In the genomic region with DNA sequence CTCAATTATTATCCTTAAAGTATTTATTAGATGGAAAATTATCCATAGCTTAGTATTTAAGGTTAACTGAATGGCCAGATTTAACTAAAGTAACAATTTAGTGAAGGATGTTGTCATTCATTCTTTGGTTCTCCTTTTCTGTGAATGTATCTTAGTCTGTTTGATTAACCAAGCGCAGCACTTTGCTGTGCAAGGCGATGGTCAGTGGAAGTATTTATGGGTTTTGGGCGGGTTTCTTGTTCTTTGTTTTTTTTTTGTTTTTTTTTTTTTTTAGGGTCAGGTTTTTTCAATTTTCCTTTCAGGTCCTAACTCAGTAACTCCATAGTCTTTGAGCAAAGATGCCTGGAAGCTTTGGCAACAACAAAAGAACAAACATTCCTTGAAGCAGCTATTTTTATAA, we compare ENCODE assay signal across 21 cellular contexts.
DNase-seq lines count a peak whose midpoint lies in the region; ATAC-seq and TF ChIP-seq lines count a peak whose summit lies in the region.
"Had no signal": no experiment of that assay in that cellular context is flagged by ENCODE, and none has a peak within 500 bp of the region (broad histone marks: within the 10 kb centered on the region; RNA-seq: fewer than 3 reads in every experiment).

No MANE protein-coding gene starts in this region.

- no peaks in the 10 kb centered on the region for H3K9me3 Mint-ChIP-seq in WTC11
- H3K9me3 Mint-ChIP-seq in neural progenitor cell = no peaks in the 10 kb centered on the region
- H3K9me3 Mint-ChIP-seq: CD8-positive, alpha-beta T cell had no signal

- no peaks in the 10 kb centered on the region for H3K9me2 ChIP-seq in DOHH2 (replicated peaks; ENCODE audit: control insufficient read depth, low read length)

- peaks cover 51% of the 10 kb centered on the region for H3K4me1 ChIP-seq in DOHH2 (ENCODE audit: control insufficient read depth, low read length)
- H3K4me1 ChIP-seq in HEK293 (ENCODE audit: control insufficient read depth, insufficient read depth, low read length) = peaks cover 14% of the 10 kb centered on the region
- peaks cover 27% of the 10 kb centered on the region for H3K4me1 ChIP-seq in neural progenitor cell

- H3K4me2 ChIP-seq in DOHH2 (ENCODE audit: low read length) = peak overlapping the region; percentile 37
- no peak overlapping the region for H3K4me2 ChIP-seq in neural progenitor cell

- no peaks in the 10 kb centered on the region for H3K9me3 ChIP-seq in DOHH2 (ENCODE audit: control insufficient read depth, insufficient read depth, low read length)
- no peaks in the 10 kb centered on the region for H3K9me3 ChIP-seq in HEK293 (ENCODE audit: control insufficient read depth, insufficient read depth, low read depth, low read length)
- H3K9me3 ChIP-seq in neural progenitor cell (ENCODE audit: low read depth) = no peaks in the 10 kb centered on the region
- H3K9me3 ChIP-seq: MG63 had no signal

- no peak overlapping the region for H3K4me3 ChIP-seq in DOHH2 (ENCODE audit: low read length)
- no peak overlapping the region for H3K4me3 ChIP-seq in HEK293 (ENCODE audit: low read depth, low read length)
- H3K4me3 ChIP-seq in neural progenitor cell = no peak overlapping the region
- H3K4me3 ChIP-seq in brain microvascular endothelial cell (ENCODE audit: low read depth, low read length) = no peak overlapping the region
- H3K4me3 ChIP-seq: GM23248, MG63 had no signal

- peaks cover 91% of the 10 kb centered on the region for H3K4me1 Mint-ChIP-seq in WTC11
- peaks cover 36% of the 10 kb centered on the region for H3K4me1 Mint-ChIP-seq in neural progenitor cell

- peaks cover 9% of the 10 kb centered on the region for H3F3A ChIP-seq in DOHH2 (ENCODE audit: control insufficient read depth, insufficient read depth)
- no peaks in the 10 kb centered on the region for H3F3A ChIP-seq in neural progenitor cell (ENCODE audit: low read depth)

- no peak for DNase-seq in WTC11 (ENCODE audit: low spot score)
- peak; percentile 63 for DNase-seq in renal cortical epithelial cell (ENCODE audit: low read depth)
- no peak for DNase-seq in AG08395 (ENCODE audit: low spot score)
- DNase-seq in neural progenitor cell (ENCODE audit: low spot score) = no peak
- DNase-seq in brain microvascular endothelial cell = no peak
- DNase-seq: CD8-positive, alpha-beta T cell; DMS53; GM23248; Karpas-422; MG63; NCI-H1092 treated with DMSO at 0.1 percent for 48 hours; NCI-H2081; NCI-H2171 treated with DMSO at 0.1 percent for 48 hours; NCI-H446 treated with DMSO at 0.1 percent for 48 hours; NCI-H774; OCI-M1; Right ventricle myocardium superior had no signal

- no peak overlapping the region for H2AFZ ChIP-seq in neural progenitor cell (replicated peaks)
- H2AFZ ChIP-seq: GM23248 had no signal

- in situ Hi-C loops in brain microvascular endothelial cell (cut with HindIII; ENCODE audit: low pct_ligation_motif_present, low sequenced_read_pairs) = no loop called here

- CTCF ChIA-PET in HEK293 (lab: Yijun Ruan, JAX) (interaction anchor here (1.3 kb wide), 1 partner anchor 326 kb away, joined by 3 read pairs; no protein-coding TSS in a partner anchor), WTC11 (lab: Charles Lee) (interaction anchor here (0.5 to 2.9 kb wide), 4 partner anchors 16 to 95 kb away, joined by 3 to 10 read pairs (median 4); no protein-coding TSS in a partner anchor)

- H3K79me2 ChIP-seq in DOHH2 (ENCODE audit: control insufficient read depth, low read length) = no peaks in the 10 kb centered on the region
- H3K79me2 ChIP-seq in neural progenitor cell (ENCODE audit: low read depth) = peaks cover 81% of the 10 kb centered on the region

- no peaks in the 10 kb centered on the region for H3K27me3 Mint-ChIP-seq in WTC11 (ENCODE audit: low read depth)
- peaks cover 2% of the 10 kb centered on the region for H3K27me3 Mint-ChIP-seq in neural progenitor cell (ENCODE audit: insufficient read depth, low read depth)
- H3K27me3 Mint-ChIP-seq: IgD-negative memory B cell had no signal

- POLR2A ChIA-PET in HEK293 (lab: Yijun Ruan, JAX) = no interaction called here
- POLR2A ChIA-PET in WTC11 (lab: Charles Lee) = interaction anchor here (1.7 kb wide), 1 partner anchor 37 kb away, joined by 4 read pairs; no protein-coding TSS in a partner anchor

- TF ChIP-seq CTCF in DOHH2 (IDR thresholded peaks at IDR 0.05; ENCODE audit: low read depth, low read length, poor library complexity, severe bottlenecking) (no peak), HEK293 (tag by site-specific recombination; IDR thresholded peaks at IDR 0.05) (no peak), WTC11 (IDR thresholded peaks at IDR 0.05) (no peak), neural progenitor cell (IDR thresholded peaks at IDR 0.05) (no peak), brain microvascular endothelial cell (IDR thresholded peaks at IDR 0.05; ENCODE audit: low read depth, low read length, missing control alignments) (no peak)

- ATAC-seq in WTC11 = no peak
- ATAC-seq in GM19328 (IDR thresholded peaks at IDR 0.05; ENCODE audit: unreplicated experiment) = no peak
- ATAC-seq: CD8-positive, alpha-beta T cell had no signal

- no peaks in the 10 kb centered on the region for H3K27me3 ChIP-seq in DOHH2 (ENCODE audit: control insufficient read depth, low read length)
- H3K27me3 ChIP-seq in neural progenitor cell = no peaks in the 10 kb centered on the region
- H3K27me3 ChIP-seq in brain microvascular endothelial cell (replicated peaks) = no peaks in the 10 kb centered on the region
- H3K27me3 ChIP-seq: MG63 had no signal

- H3K9ac ChIP-seq in neural progenitor cell = no peak overlapping the region
- H3K9ac ChIP-seq: GM23248 had no signal

- H3K36me3 Mint-ChIP-seq in WTC11 (no peaks in the 10 kb centered on the region), neural progenitor cell (no peaks in the 10 kb centered on the region)
- H3K36me3 Mint-ChIP-seq: CD8-positive, alpha-beta T cell had no signal

- peak overlapping the region; percentile 91 for H3K27ac Mint-ChIP-seq in WTC11
- H3K27ac Mint-ChIP-seq in neural progenitor cell = no peak overlapping the region
- H3K27ac Mint-ChIP-seq: CD8-positive, alpha-beta T cell had no signal

- no peaks in the 10 kb centered on the region for H4K20me1 ChIP-seq in DOHH2 (ENCODE audit: control insufficient read depth, insufficient read depth, low read depth, low read length)
- H4K20me1 ChIP-seq in neural progenitor cell (ENCODE audit: low read depth) = peaks cover 18% of the 10 kb centered on the region

- no peaks in the 10 kb centered on the region for H3K36me3 ChIP-seq in DOHH2 (ENCODE audit: control insufficient read depth, low read length)
- no peaks in the 10 kb centered on the region for H3K36me3 ChIP-seq in HEK293 (ENCODE audit: control insufficient read depth in 2 of 2, insufficient read depth in 1 of 2, low read length in 2 of 2)
- no peaks in the 10 kb centered on the region for H3K36me3 ChIP-seq in neural progenitor cell
- H3K36me3 ChIP-seq in brain microvascular endothelial cell (replicated peaks) = no peaks in the 10 kb centered on the region
- H3K36me3 ChIP-seq: MG63 had no signal

- H3K4me3 Mint-ChIP-seq in WTC11 = no peak overlapping the region
- no peak overlapping the region for H3K4me3 Mint-ChIP-seq in neural progenitor cell
- H3K4me3 Mint-ChIP-seq: CD8-positive, alpha-beta T cell; IgD-negative memory B cell had no signal

- no peak overlapping the region for H3K27ac ChIP-seq in DOHH2 (ENCODE audit: low read depth, low read length)
- no peak overlapping the region for H3K27ac ChIP-seq in HEK293 (ENCODE audit: extremely low read depth, low read depth, low read length)
- no peak overlapping the region for H3K27ac ChIP-seq in neural progenitor cell
- no peak overlapping the region for H3K27ac ChIP-seq in brain microvascular endothelial cell
- H3K27ac ChIP-seq: GM23248 had no signal

TF ChIP-seq in HEK293, 187 proteins besides CTCF, POLR2A, EP300 and RAD21 (continues in another document):
- TF ChIP-seq FEZF1 (tag by site-specific recombination; IDR thresholded peaks at IDR 0.05) = no peak

TF ChIP-seq in WTC11, 78 proteins besides CTCF, POLR2A, EP300 and RAD21:
- TF ChIP-seq NR2C2 (CRISPR knock-in tag; IDR thresholded peaks at IDR 0.05) = no peak
- TF ChIP-seq, protein P1, sequence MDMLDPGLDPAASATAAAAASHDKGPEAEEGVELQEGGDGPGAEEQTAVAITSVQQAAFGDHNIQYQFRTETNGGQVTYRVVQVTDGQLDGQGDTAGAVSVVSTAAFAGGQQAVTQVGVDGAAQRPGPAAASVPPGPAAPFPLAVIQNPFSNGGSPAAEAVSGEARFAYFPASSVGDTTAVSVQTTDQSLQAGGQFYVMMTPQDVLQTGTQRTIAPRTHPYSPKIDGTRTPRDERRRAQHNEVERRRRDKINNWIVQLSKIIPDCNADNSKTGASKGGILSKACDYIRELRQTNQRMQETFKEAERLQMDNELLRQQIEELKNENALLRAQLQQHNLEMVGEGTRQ (CRISPR knock-in tag; IDR thresholded peaks at IDR 0.05) = no peak
- TF ChIP-seq, protein P2, sequence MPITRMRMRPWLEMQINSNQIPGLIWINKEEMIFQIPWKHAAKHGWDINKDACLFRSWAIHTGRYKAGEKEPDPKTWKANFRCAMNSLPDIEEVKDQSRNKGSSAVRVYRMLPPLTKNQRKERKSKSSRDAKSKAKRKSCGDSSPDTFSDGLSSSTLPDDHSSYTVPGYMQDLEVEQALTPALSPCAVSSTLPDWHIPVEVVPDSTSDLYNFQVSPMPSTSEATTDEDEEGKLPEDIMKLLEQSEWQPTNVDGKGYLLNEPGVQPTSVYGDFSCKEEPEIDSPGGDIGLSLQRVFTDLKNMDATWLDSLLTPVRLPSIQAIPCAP (CRISPR knock-in tag; IDR thresholded peaks at IDR 0.05) = no peak
- no peak for TF ChIP-seq MXD4 (CRISPR knock-in tag; IDR thresholded peaks at IDR 0.05; ENCODE audit: borderline replicate concordance)
- TF ChIP-seq, protein P3, sequence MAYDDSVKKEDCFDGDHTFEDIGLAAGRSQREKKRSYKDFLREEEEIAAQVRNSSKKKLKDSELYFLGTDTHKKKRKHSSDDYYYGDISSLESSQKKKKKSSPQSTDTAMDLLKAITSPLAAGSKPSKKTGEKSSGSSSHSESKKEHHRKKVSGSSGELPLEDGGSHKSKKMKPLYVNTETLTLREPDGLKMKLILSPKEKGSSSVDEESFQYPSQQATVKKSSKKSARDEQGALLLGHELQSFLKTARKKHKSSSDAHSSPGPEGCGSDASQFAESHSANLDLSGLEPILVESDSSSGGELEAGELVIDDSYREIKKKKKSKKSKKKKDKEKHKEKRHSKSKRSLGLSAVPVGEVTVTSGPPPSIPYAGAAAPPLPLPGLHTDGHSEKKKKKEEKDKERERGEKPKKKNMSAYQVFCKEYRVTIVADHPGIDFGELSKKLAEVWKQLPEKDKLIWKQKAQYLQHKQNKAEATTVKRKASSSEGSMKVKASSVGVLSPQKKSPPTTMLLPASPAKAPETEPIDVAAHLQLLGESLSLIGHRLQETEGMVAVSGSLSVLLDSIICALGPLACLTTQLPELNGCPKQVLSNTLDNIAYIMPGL (CRISPR knock-in tag; IDR thresholded peaks at IDR 0.05) = no peak
